7 cellular contexts compared by ENCODE assay signal in genomic region chr2:195956725-195957124, GRCh38.
"Had no signal": no experiment of that assay in that cellular context is flagged by ENCODE, and none has a peak within 500 bp of the region (broad histone marks: within the 10 kb centered on the region; RNA-seq: fewer than 3 reads in every experiment).

No MANE protein-coding gene starts in this region.

- H3K27ac ChIP-seq: HL-60 had no signal

- H3K4me1 Mint-ChIP-seq: IgD-negative memory B cell had no signal

- DNase-seq: IMR-90, KBM-7, KG1 had no signal

- H3K27ac Mint-ChIP-seq: IgD-negative memory B cell had no signal

- H3K36me3 Mint-ChIP-seq: IgD-negative memory B cell had no signal

- ATAC-seq: HepG2, K562 had no signal

- H3K4me3 ChIP-seq: K562 had no signal
